Comparison of ENCODE assay signal across 1 cellular context in the genomic region with DNA sequence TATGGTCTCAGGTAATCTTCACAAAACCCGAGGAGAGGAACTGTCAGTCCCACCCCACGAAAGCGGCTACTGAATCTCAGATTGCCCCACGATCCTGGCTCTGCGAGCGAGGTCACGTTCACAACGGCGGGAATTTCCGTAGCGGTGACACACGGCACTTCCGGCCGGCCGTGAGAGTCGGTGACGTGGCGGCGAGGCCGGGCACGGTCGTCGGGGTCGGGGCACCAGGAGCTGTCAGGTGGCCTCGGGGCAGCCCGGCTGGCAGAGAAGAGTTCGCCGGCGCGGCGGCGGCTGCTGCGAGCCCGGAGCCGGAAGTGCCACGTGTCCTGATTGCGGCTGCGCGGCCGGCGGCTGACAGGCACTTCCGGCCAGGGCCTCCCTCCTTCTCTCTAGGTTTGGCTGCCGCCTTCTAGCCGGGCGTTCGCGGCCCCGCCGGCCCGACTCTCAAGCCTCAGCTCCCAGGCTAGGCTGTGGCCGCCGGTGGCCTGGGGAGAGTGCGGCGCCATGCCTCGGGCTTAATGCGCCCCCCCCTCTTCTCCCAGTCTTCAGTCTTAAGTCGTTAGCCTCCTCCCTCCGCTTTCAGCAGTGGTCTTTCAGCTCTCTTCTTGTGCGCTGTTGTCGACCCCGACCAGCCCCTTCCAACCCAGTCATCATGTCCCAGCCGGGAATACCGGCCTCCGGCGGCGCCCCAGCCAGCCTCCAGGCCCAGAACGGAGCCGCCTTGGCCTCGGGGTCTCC.
TF ChIP-seq lines count a peak whose summit lies in the region.

A gene (plus strand): TSS at position 361 of the 738 bp plus-strand sequence. CDS start 292 bp downstream, at position 653.

TF ChIP-seq in WTC11, 78 proteins besides CTCF, POLR2A, EP300 and RAD21 (continued from another document):
- TF ChIP-seq, protein P1, sequence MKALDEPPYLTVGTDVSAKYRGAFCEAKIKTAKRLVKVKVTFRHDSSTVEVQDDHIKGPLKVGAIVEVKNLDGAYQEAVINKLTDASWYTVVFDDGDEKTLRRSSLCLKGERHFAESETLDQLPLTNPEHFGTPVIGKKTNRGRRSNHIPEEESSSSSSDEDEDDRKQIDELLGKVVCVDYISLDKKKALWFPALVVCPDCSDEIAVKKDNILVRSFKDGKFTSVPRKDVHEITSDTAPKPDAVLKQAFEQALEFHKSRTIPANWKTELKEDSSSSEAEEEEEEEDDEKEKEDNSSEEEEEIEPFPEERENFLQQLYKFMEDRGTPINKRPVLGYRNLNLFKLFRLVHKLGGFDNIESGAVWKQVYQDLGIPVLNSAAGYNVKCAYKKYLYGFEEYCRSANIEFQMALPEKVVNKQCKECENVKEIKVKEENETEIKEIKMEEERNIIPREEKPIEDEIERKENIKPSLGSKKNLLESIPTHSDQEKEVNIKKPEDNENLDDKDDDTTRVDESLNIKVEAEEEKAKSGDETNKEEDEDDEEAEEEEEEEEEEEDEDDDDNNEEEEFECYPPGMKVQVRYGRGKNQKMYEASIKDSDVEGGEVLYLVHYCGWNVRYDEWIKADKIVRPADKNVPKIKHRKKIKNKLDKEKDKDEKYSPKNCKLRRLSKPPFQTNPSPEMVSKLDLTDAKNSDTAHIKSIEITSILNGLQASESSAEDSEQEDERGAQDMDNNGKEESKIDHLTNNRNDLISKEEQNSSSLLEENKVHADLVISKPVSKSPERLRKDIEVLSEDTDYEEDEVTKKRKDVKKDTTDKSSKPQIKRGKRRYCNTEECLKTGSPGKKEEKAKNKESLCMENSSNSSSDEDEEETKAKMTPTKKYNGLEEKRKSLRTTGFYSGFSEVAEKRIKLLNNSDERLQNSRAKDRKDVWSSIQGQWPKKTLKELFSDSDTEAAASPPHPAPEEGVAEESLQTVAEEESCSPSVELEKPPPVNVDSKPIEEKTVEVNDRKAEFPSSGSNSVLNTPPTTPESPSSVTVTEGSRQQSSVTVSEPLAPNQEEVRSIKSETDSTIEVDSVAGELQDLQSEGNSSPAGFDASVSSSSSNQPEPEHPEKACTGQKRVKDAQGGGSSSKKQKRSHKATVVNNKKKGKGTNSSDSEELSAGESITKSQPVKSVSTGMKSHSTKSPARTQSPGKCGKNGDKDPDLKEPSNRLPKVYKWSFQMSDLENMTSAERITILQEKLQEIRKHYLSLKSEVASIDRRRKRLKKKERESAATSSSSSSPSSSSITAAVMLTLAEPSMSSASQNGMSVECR (CRISPR knock-in tag; IDR thresholded peaks at IDR 0.05; ENCODE audit: borderline replicate concordance): peak; percentile 96; the same call in 1 of the 2 replicates
- TF ChIP-seq, protein P2, sequence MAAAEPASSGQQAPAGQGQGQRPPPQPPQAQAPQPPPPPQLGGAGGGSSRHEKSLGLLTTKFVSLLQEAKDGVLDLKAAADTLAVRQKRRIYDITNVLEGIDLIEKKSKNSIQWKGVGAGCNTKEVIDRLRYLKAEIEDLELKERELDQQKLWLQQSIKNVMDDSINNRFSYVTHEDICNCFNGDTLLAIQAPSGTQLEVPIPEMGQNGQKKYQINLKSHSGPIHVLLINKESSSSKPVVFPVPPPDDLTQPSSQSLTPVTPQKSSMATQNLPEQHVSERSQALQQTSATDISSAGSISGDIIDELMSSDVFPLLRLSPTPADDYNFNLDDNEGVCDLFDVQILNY (CRISPR knock-in tag; IDR thresholded peaks at IDR 0.05): 0 out of 2 replicates have a peak, but pooled peaks have one; percentile 78
- TF ChIP-seq, protein P3, sequence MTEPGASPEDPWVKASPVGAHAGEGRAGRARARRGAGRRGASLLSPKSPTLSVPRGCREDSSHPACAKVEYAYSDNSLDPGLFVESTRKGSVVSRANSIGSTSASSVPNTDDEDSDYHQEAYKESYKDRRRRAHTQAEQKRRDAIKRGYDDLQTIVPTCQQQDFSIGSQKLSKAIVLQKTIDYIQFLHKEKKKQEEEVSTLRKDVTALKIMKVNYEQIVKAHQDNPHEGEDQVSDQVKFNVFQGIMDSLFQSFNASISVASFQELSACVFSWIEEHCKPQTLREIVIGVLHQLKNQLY (CRISPR knock-in tag; IDR thresholded peaks at IDR 0.05): 0 out of 2 replicates have a peak, but pooled peaks have one; percentile 57
